In genomic region chr5:75367401-75367800, GRCh38 we compare ENCODE assay signal across 20 cellular contexts. TPM values are rescaled to one million over a fixed set of nuclear protein-coding genes. Genes with fewer than 3 reads are reported as not detected.
DNase-seq lines count a peak whose midpoint lies in the region; ATAC-seq and TF ChIP-seq lines count a peak whose summit lies in the region.
"Had no signal": no experiment of that assay in that cellular context is flagged by ENCODE, and none has a peak within 500 bp of the region (broad histone marks: within the 10 kb centered on the region; RNA-seq: fewer than 3 reads in every experiment).

No MANE protein-coding gene starts in this region.

- no peak overlapping the region for H3K23ac ChIP-seq in mesenchymal stem cell (ENCODE audit: low read length in 2 of 2)

- no peak overlapping the region for H4K8ac ChIP-seq in mesenchymal stem cell (ENCODE audit: low read length)

- no peak overlapping the region for H3K18ac ChIP-seq in mesenchymal stem cell (ENCODE audit: low read depth in 1 of 2, low read length in 2 of 2)

- H3K79me1 ChIP-seq in mesenchymal stem cell (replicated peaks; ENCODE audit: low read length, poor library complexity, severe bottlenecking) = no peaks in the 10 kb centered on the region

- no peaks in the 10 kb centered on the region for H3K9me3 ChIP-seq in mesenchymal stem cell (ENCODE audit: control insufficient read depth, low read length)
- H3K9me3 ChIP-seq: pancreas, stomach, uterus had no signal

- intact Hi-C loops in cardiac septum (cut with DNase I) = no loop called here

- peak overlapping the region; percentile 13 for H3K4me3 Mint-ChIP-seq in activated T-helper 17 cell treated with anti-CD3 and anti-CD28 coated beads, Interleukin-2, amount 50 U/mL, for 72 hours
- H3K4me3 Mint-ChIP-seq in effector memory CD8-positive, alpha-beta T cell = no peak overlapping the region
- H3K4me3 Mint-ChIP-seq: CD8-positive, alpha-beta T cell had no signal

- no peak overlapping the region for H2AK5ac ChIP-seq in mesenchymal stem cell (ENCODE audit: low read length, severe bottlenecking)

- H3K4me3 ChIP-seq in HFF-Myc (replicated peaks; ENCODE audit: low read depth, low read length) (no peak overlapping the region), mesenchymal stem cell (ENCODE audit: insufficient read depth in 1 of 2, low read depth in 1 of 2, low read length in 2 of 2) (no peak overlapping the region)
- H3K4me3 ChIP-seq: pancreas, stomach, uterus had no signal

- H3K4me2 ChIP-seq in mesenchymal stem cell (ENCODE audit: low read length, poor library complexity, severe bottlenecking) = no peak overlapping the region

- ATAC-seq in activated T-helper 17 cell treated with anti-CD3 and anti-CD28 coated beads, Interleukin-2, amount 50 U/mL, for 72 hours (replicated peaks) = peak; percentile 10
- ATAC-seq in GM18505 (IDR thresholded peaks at IDR 0.05; ENCODE audit: unreplicated experiment) = no peak
- ATAC-seq in effector memory CD8-positive, alpha-beta T cell (replicated peaks) = no peak
- ATAC-seq: CD8-positive, alpha-beta T cell; left cardiac atrium; pancreas had no signal

- H2AFZ ChIP-seq in mesenchymal stem cell (ENCODE audit: low read depth, low read length) = no peak overlapping the region

- H4K91ac ChIP-seq in mesenchymal stem cell (ENCODE audit: low read length) = no peak overlapping the region

- peak overlapping the region; percentile 65 for H3K27ac Mint-ChIP-seq in activated T-helper 17 cell treated with anti-CD3 and anti-CD28 coated beads, Interleukin-2, amount 50 U/mL, for 72 hours
- H3K27ac Mint-ChIP-seq in effector memory CD8-positive, alpha-beta T cell = no peak overlapping the region
- H3K27ac Mint-ChIP-seq: CD8-positive, alpha-beta T cell had no signal

- peaks cover 7% of the 10 kb centered on the region for H3K4me1 Mint-ChIP-seq in activated T-helper 17 cell treated with anti-CD3 and anti-CD28 coated beads, Interleukin-2, amount 50 U/mL, for 72 hours
- H3K4me1 Mint-ChIP-seq in effector memory CD8-positive, alpha-beta T cell (ENCODE audit: low read depth in 2 of 2) = no peaks in the 10 kb centered on the region

- H3K36me3 ChIP-seq in mesenchymal stem cell (ENCODE audit: control insufficient read depth in 1 of 2, insufficient read depth in 2 of 2, low read depth in 1 of 2, low read length in 2 of 2) = peaks cover 4 to 28% of the 10 kb centered on the region in 2 experiments
- H3K36me3 ChIP-seq: pancreas, uterus had no signal

- no peak overlapping the region for H3K14ac ChIP-seq in mesenchymal stem cell (ENCODE audit: low read length in 2 of 2)

- no peak overlapping the region for H3K9ac ChIP-seq in mesenchymal stem cell (ENCODE audit: low read length)

- H2BK12ac ChIP-seq in mesenchymal stem cell (ENCODE audit: low read length in 2 of 2) = no peak overlapping the region

- H2BK15ac ChIP-seq in mesenchymal stem cell (ENCODE audit: low read depth, poor library complexity, severe bottlenecking) = no peak overlapping the region

- no peaks in the 10 kb centered on the region for H3K27me3 ChIP-seq in mesenchymal stem cell (ENCODE audit: control insufficient read depth in 1 of 2, insufficient read depth in 1 of 2, low read length in 2 of 2)
- H3K27me3 ChIP-seq: pancreas, stomach, uterus had no signal

- no peak overlapping the region for H3K4ac ChIP-seq in mesenchymal stem cell (ENCODE audit: low read depth in 1 of 2, low read length in 2 of 2)

- H2BK5ac ChIP-seq in mesenchymal stem cell (ENCODE audit: low read depth, low read length, poor library complexity, severe bottlenecking) = no peak overlapping the region

- peak; percentile 24 for DNase-seq in ELR (ENCODE audit: low read depth)
- DNase-seq in HFF-Myc (ENCODE audit: extremely low read depth, low read depth) = peak; percentile 48
- peak; percentile 67 for DNase-seq in mesenchymal stem cell
- DNase-seq in cardiac septum (ENCODE audit: low spot score) = no peak
- DNase-seq in effector memory CD8-positive, alpha-beta T cell = no peak
- DNase-seq: activated CD4-positive, alpha-beta T cell treated with anti-CD3 and anti-CD28 coated beads, Interleukin-2, amount 50 U/mL, for 1 hour; aorta; CD8-positive, alpha-beta T cell; cortex of kidney; hippocampal formation; left cardiac atrium; NCI-H1092 treated with DMSO at 0.1 percent for 48 hours; pancreas; SHP77; small intestine; stomach; T1000; uterus had no signal

- H3K27ac ChIP-seq in mesenchymal stem cell (ENCODE audit: low read length, poor library complexity, severe bottlenecking) = no peak overlapping the region
- H3K27ac ChIP-seq: pancreas, uterus had no signal

- H3K27me3 Mint-ChIP-seq in activated T-helper 17 cell treated with anti-CD3 and anti-CD28 coated beads, Interleukin-2, amount 50 U/mL, for 72 hours = no peaks in the 10 kb centered on the region
- no peaks in the 10 kb centered on the region for H3K27me3 Mint-ChIP-seq in effector memory CD8-positive, alpha-beta T cell

- peaks cover under 1% of the 10 kb centered on the region for H3K36me3 Mint-ChIP-seq in activated T-helper 17 cell treated with anti-CD3 and anti-CD28 coated beads, Interleukin-2, amount 50 U/mL, for 72 hours (ENCODE audit: low read depth)
- peaks cover 9% of the 10 kb centered on the region for H3K36me3 Mint-ChIP-seq in effector memory CD8-positive, alpha-beta T cell (ENCODE audit: insufficient read depth)

- TF ChIP-seq POLR2A in GM18505 (IDR thresholded peaks at IDR 0.05; ENCODE audit: borderline replicate concordance, extremely low read depth, insufficient read depth, insufficient read length) = no peak

- no peaks in the 10 kb centered on the region for H3K9me3 Mint-ChIP-seq in activated T-helper 17 cell treated with anti-CD3 and anti-CD28 coated beads, Interleukin-2, amount 50 U/mL, for 72 hours
- H3K9me3 Mint-ChIP-seq in effector memory CD8-positive, alpha-beta T cell = no peaks in the 10 kb centered on the region
- H3K9me3 Mint-ChIP-seq: CD8-positive, alpha-beta T cell had no signal

- no peak for TF ChIP-seq CTCF in HFF-Myc (IDR thresholded peaks at IDR 0.05; ENCODE audit: low read depth, low read length, missing control alignments)

- H3K4me1 ChIP-seq in mesenchymal stem cell (ENCODE audit: control insufficient read depth, insufficient read depth, low read depth, low read length) = peaks cover 4% of the 10 kb centered on the region
- H3K4me1 ChIP-seq: uterus had no signal

- H2BK120ac ChIP-seq in mesenchymal stem cell (ENCODE audit: low read depth, low read length) = no peak overlapping the region

RNA-seq across cellular contexts. Expression of gene HMGCR, which starts 30.4 kb away (rescaled TPM):
- 10 to 100 TPM; 47.3 to 49.4 TPM for total RNA-seq in activated T-helper 17 cell treated with anti-CD3 and anti-CD28 coated beads, Interleukin-2, amount 50 U/mL, for 72 hours
- 97.7 TPM for polyA plus RNA-seq in mesenchymal stem cell (2013, experiment 1 of 2)
- 98.7 TPM for polyA plus RNA-seq in mesenchymal stem cell (2013, experiment 2 of 2)
- total RNA-seq in cardiac septum = 12.6 TPM

Comparison
In these comparisons a context has a peak if more than half of its experiments do, and no peak if none do; other contexts are left out.
1. DNase-seq: peak in ELR (single experiment), HFF-Myc (single experiment) and mesenchymal stem cell (single experiment); none in cardiac septum (single experiment) and effector memory CD8-positive, alpha-beta T cell (0 of 3).